In the genomic region with DNA sequence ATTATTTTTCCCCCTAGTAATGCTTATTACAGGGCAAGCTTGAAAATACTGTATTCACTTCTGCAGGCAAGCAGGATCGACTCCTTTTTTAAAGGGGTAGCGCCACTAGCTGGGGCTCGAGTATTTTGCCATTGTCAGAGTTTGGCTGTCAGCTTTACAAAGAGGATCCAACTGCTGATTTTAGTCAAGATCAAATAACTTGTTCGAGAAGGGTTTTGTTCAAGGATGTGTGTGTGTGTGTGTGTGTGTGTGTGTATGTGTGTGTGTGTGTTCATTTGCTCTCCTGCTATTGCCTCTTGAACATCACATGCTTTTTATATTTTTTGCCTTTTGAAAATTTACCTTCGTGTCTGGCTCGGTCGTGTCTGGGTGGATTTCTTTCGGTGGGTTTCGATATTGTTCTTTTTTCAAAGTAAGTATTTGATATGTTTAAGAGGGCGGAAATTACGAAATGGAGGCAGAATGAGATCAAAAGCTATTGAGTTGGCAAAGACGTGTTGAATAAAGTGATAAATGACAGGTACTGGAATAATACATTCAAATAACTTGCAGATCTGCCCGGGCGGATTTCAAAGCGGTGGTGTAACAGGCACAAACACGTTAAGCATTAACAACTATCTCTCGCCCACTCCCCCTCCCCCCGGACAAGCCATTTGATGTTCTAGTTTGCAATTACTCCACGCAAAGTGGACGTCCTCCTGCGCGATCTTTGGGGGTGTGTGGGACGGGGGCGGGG, we compare ENCODE assay signal across 8 cellular contexts. TPM values are rescaled to one million over a fixed set of nuclear protein-coding genes. Genes with fewer than 3 reads are reported as not detected.
DNase-seq lines count a peak whose midpoint lies in the region; ATAC-seq and TF ChIP-seq lines count a peak whose summit lies in the region.

No MANE protein-coding gene starts in this region.

- peak overlapping the region; percentile 57 for H3K4me3 ChIP-seq in BJ (ENCODE audit: low read depth, low read length)
- peak overlapping the region; percentile 76 for H3K4me3 ChIP-seq in NB4 (ENCODE audit: low read depth, low read length)
- H3K4me3 ChIP-seq in colonic mucosa = peak overlapping the region; percentile 51

- peak overlapping the region; percentile 95 to 98 for H3K9ac ChIP-seq in colonic mucosa (ENCODE audit: low read depth in 2 of 2, low read length in 2 of 2)

- ATAC-seq in GM19467 (IDR thresholded peaks at IDR 0.05; ENCODE audit: unreplicated experiment) = peak; percentile 0
- ATAC-seq in left colon = peak; percentile 24
- no peak for ATAC-seq in GM18498 (IDR thresholded peaks at IDR 0.05; ENCODE audit: unreplicated experiment)

- H3K36me3 ChIP-seq in BJ (ENCODE audit: control insufficient read depth, insufficient read depth, low read length) = no peaks in the 10 kb centered on the region
- no peaks in the 10 kb centered on the region for H3K36me3 ChIP-seq in colonic mucosa

- H3K27ac ChIP-seq in colonic mucosa = peak overlapping the region; percentile 93

- peaks cover 8% of the 10 kb centered on the region for H3K4me1 ChIP-seq in colonic mucosa

- DNase-seq in BJ (ENCODE audit: low read depth) (no peak), NB4 (ENCODE audit: low read depth) (peak; percentile 80), colonic mucosa (peak; percentile 72), left colon (peak; percentile 59 to 71)
- peak; percentile 40 to 57 for DNase-seq in activated CD4-positive, alpha-beta T cell treated with anti-CD3 and anti-CD28 coated beads for 24 hours (ENCODE audit: low read depth in 2 of 2)
- DNase-seq in stimulated activated CD4-positive, alpha-beta T cell treated with anti-CD3 and anti-CD28 coated beads, Interleukin-2, amount 100 ng/mL, for 4 hours (ENCODE audit: low read depth) = peak; percentile 72

- POLR2A ChIA-PET in BJ (lab: Charles Lee) = interaction anchor here (0.6 to 0.8 kb wide), 3 partner anchors 9 to 319 kb away, joined by 3 read pairs; no protein-coding TSS in a partner anchor

- TF ChIP-seq CTCF in BJ (IDR thresholded peaks at IDR 0.05; ENCODE audit: insufficient read depth, low read depth, low read length) (peak; percentile 28; the same call in 1 of the 2 replicates), NB4 (IDR thresholded peaks at IDR 0.05; ENCODE audit: low read depth, low read length) (peak; percentile 19), colonic mucosa (IDR thresholded peaks at IDR 0.05) (no peak)

- CTCF ChIA-PET in BJ (lab: Yijun Ruan, JAX) = interaction anchor here (0.8 to 2.8 kb wide), 13 partner anchors 35 to 346 kb away, joined by 3 to 10 read pairs (median 3); no protein-coding TSS in a partner anchor

- no peaks in the 10 kb centered on the region for H3K9me3 ChIP-seq in colonic mucosa

- intact Hi-C loops in colonic mucosa (cut with DNase I) = loop anchor here (5.0 kb wide), 2 partner anchors 135 to 340 kb away; no protein-coding TSS in a partner anchor
- intact Hi-C loops in left colon (cut with DNase I, micrococcal nuclease) = loop anchor here in 1 of 2 donors (10.0 kb wide), 1 partner anchor 142 kb away; no protein-coding TSS in a partner anchor

- H3K27me3 ChIP-seq in BJ (ENCODE audit: control insufficient read depth, insufficient read depth, low read length) = no peaks in the 10 kb centered on the region
- no peaks in the 10 kb centered on the region for H3K27me3 ChIP-seq in colonic mucosa

- TF ChIP-seq POLR2A in NB4 (IDR thresholded peaks at IDR 0.05; ENCODE audit: extremely low read depth, insufficient read length) = no peak

RNA-seq across cellular contexts. Expression of a gene that starts 1.1 kb away (rescaled TPM):
- polyA plus RNA-seq in BJ (2011; rRNA removed) = 73.8 and 74.5 TPM in 2 replicates
- 175 and 186 TPM in 2 replicates for polyA minus RNA-seq in BJ (2011; rRNA and poly(A)+ RNA removed)
- total RNA-seq in colonic mucosa = 10 to 100 TPM; 18.8 to 27.2 TPM
- total RNA-seq in left colon = 10 to 100 TPM; 20.0 to 20.5 TPM
